ENCODE assay signal across 8 cellular contexts in genomic region chr10:129465796-129466702, GRCh38. TPM values are rescaled to one million over a fixed set of nuclear protein-coding genes. Genes with fewer than 3 reads are reported as not detected.
DNase-seq lines count a peak whose midpoint lies in the region; ATAC-seq and TF ChIP-seq lines count a peak whose summit lies in the region.

No MANE protein-coding gene starts in this region.

- H4K20me1 ChIP-seq in smooth muscle cell (ENCODE audit: low read depth): no peaks in the 10 kb centered on the region

- H3K9ac ChIP-seq in smooth muscle cell (ENCODE audit: low read depth): no peak overlapping the region

- H3K9me3 Mint-ChIP-seq in activated CD8-positive, alpha-beta memory T cell treated with anti-CD3 and anti-CD28 coated beads, Interleukin-2, amount 10 ng/mL, durations not matched to agents 7 days and 5 days (ENCODE audit: low read depth): no peaks in the 10 kb centered on the region

- H3K36me3 ChIP-seq in RWPE2 (ENCODE audit: low read depth) (no peaks in the 10 kb centered on the region), smooth muscle cell (ENCODE audit: low read depth) (no peaks in the 10 kb centered on the region)

- no peak for DNase-seq in activated CD8-positive, alpha-beta memory T cell treated with anti-CD3 and anti-CD28 coated beads, Interleukin-2, amount 10 ng/mL, durations not matched to agents 7 days and 5 days
- no peak for DNase-seq in activated CD8-positive, alpha-beta memory T cell treated with anti-CD3 and anti-CD28 coated beads, Interleukin-2, amount 50 U/mL, for 4 hours
- DNase-seq in RWPE2 (ENCODE audit: low spot score) (no peak), fibroblast of villous mesenchyme (ENCODE audit: low read depth) (no peak), smooth muscle cell (lab: John Stamatoyannopoulos, UW; ENCODE audit: unreplicated experiment) (no peak), NCI-H2196 (lab: John Stamatoyannopoulos, UW; ENCODE audit: unreplicated experiment) (no peak)
- DNase-seq in central memory CD4-positive, alpha-beta T cell: no peak

- H3K27me3 ChIP-seq in RWPE2 (ENCODE audit: insufficient read depth, poor library complexity, severe bottlenecking) (no peaks in the 10 kb centered on the region), smooth muscle cell (ENCODE audit: low read depth) (no peaks in the 10 kb centered on the region)

- CTCF ChIA-PET in activated CD8-positive, alpha-beta memory T cell treated with anti-CD3 and anti-CD28 coated beads, Interleukin-2, amount 10 ng/mL, durations not matched to agents 7 days and 5 days (lab: Charles Lee): no interaction called here

- H3K4me1 ChIP-seq in RWPE2 (ENCODE audit: insufficient read depth, poor library complexity, severe bottlenecking) (no peaks in the 10 kb centered on the region), smooth muscle cell (ENCODE audit: low read depth) (no peaks in the 10 kb centered on the region)

- no peaks in the 10 kb centered on the region for H3K79me2 ChIP-seq in smooth muscle cell (ENCODE audit: low read depth)

- H3K4me1 Mint-ChIP-seq in activated CD8-positive, alpha-beta memory T cell treated with anti-CD3 and anti-CD28 coated beads, Interleukin-2, amount 10 ng/mL, durations not matched to agents 7 days and 5 days: peaks cover 8% of the 10 kb centered on the region

- H3K4me3 Mint-ChIP-seq in activated CD8-positive, alpha-beta memory T cell treated with anti-CD3 and anti-CD28 coated beads, Interleukin-2, amount 10 ng/mL, durations not matched to agents 7 days and 5 days: peak overlapping the region; percentile 68

- no peaks in the 10 kb centered on the region for H3K9me3 ChIP-seq in RWPE2 (ENCODE audit: severe bottlenecking)
- H3K9me3 ChIP-seq in smooth muscle cell (replicated peaks; ENCODE audit: low read depth): no peaks in the 10 kb centered on the region

- peak overlapping the region; percentile 85 for H3K4me3 ChIP-seq in RWPE2 (ENCODE audit: severe bottlenecking)
- peak overlapping the region; percentile 56 for H3K4me3 ChIP-seq in fibroblast of villous mesenchyme (ENCODE audit: low read depth, low read length)
- peak overlapping the region; percentile 66 for H3K4me3 ChIP-seq in smooth muscle cell

- H2AFZ ChIP-seq in smooth muscle cell (ENCODE audit: low read depth): peak overlapping the region; percentile 84

- no peak overlapping the region for H3K27ac ChIP-seq in RWPE2 (ENCODE audit: poor library complexity, severe bottlenecking)
- no peak overlapping the region for H3K27ac ChIP-seq in smooth muscle cell (ENCODE audit: low read depth)

- H3K36me3 Mint-ChIP-seq in activated CD8-positive, alpha-beta memory T cell treated with anti-CD3 and anti-CD28 coated beads, Interleukin-2, amount 10 ng/mL, durations not matched to agents 7 days and 5 days: peaks cover 3% of the 10 kb centered on the region

- no peak for TF ChIP-seq CTCF in RWPE2 (IDR thresholded peaks at IDR 0.05; ENCODE audit: poor library complexity, severe bottlenecking)
- TF ChIP-seq CTCF in fibroblast of villous mesenchyme (IDR thresholded peaks at IDR 0.05; ENCODE audit: insufficient read depth, low read depth, low read length): no peak
- no peak for TF ChIP-seq CTCF in smooth muscle cell (IDR thresholded peaks at IDR 0.05; ENCODE audit: borderline replicate concordance, insufficient read depth, poor library complexity, severe bottlenecking)

- peaks cover 4% of the 10 kb centered on the region for H3K27me3 Mint-ChIP-seq in activated CD8-positive, alpha-beta memory T cell treated with anti-CD3 and anti-CD28 coated beads, Interleukin-2, amount 10 ng/mL, durations not matched to agents 7 days and 5 days

- ATAC-seq in activated CD8-positive, alpha-beta memory T cell treated with anti-CD3 and anti-CD28 coated beads, Interleukin-2, amount 10 ng/mL, durations not matched to agents 7 days and 5 days: no peak
- no peak for ATAC-seq in RWPE2 (ENCODE audit: low read depth)
- ATAC-seq in activated CD4-positive, CD25-positive, alpha-beta regulatory T cell treated with anti-CD3 and anti-CD28 coated beads, Interleukin-2, amount 50 U/mL, for 24 hours: no peak

- H3K4me2 ChIP-seq in smooth muscle cell: peak overlapping the region; percentile 92

- peak overlapping the region; percentile 67 for H3K27ac Mint-ChIP-seq in activated CD8-positive, alpha-beta memory T cell treated with anti-CD3 and anti-CD28 coated beads, Interleukin-2, amount 10 ng/mL, durations not matched to agents 7 days and 5 days

- 96% methylated on average over 21 of the region's 21 CpGs for WGBS in smooth muscle cell (ENCODE audit: low lambda C conversion rate)

- H3F3A ChIP-seq in smooth muscle cell (ENCODE audit: low read depth): no peaks in the 10 kb centered on the region

RNA-seq across cellular contexts. Expression of gene MGMT, which starts 1.0 kb away (rescaled TPM):
- total RNA-seq in activated CD8-positive, alpha-beta memory T cell treated with anti-CD3 and anti-CD28 coated beads, Interleukin-2, amount 10 ng/mL, durations not matched to agents 7 days and 5 days: 10 to 100 TPM; 17.0 to 24.8 TPM
- total RNA-seq in fibroblast of villous mesenchyme (10.4 and 19.0 TPM in 2 replicates), smooth muscle cell (19.1 and 21.0 TPM in 2 replicates)
- polyA plus RNA-seq in smooth muscle cell: 28.1 and 33.0 TPM in 2 replicates
